ENCODE assay signal across 8 cellular contexts in the genomic region with DNA sequence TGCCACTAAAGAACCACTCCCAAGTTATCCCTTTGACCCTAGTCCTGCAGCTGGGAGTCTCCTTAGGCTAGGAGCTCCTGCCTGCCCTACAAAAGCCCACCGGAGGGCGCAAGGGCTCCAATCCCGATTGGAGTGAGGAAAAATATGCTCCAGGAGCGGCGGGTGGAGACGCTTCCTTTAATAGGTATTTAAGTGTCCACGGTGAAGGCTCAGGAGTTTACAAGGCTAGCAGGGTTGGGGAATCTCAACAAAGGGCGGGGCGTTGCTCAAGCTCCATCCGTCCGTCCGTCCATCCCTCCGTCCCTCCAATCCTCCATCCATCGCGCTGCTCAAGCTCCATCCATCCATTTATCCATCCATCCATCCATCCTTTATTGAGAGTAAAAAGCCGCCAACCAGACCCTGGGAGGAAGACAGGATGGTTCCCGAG. TPM values are rescaled to one million over a fixed set of nuclear protein-coding genes. Genes with fewer than 3 reads are reported as not detected.
DNase-seq lines count a peak whose midpoint lies in the region; ATAC-seq and TF ChIP-seq lines count a peak whose summit lies in the region.

No MANE protein-coding gene starts in this region.

- H3K27ac ChIP-seq in A673 (ENCODE audit: low read depth, low read length, poor library complexity, severe bottlenecking) (peak overlapping the region; percentile 51), right cardiac atrium (ENCODE audit: low read length) (peak overlapping the region; percentile 55), trophoblast cell (ENCODE audit: low read depth, low read length) (peak overlapping the region; percentile 29)

- CTCF ChIA-PET in A673 (lab: Charles Lee): no interaction called here

- H3K4me3 ChIP-seq in A673 (ENCODE audit: low read depth, low read length, poor library complexity, severe bottlenecking) (peak overlapping the region; percentile 99), right cardiac atrium (ENCODE audit: low read length) (peak overlapping the region; percentile 68), trophoblast cell (ENCODE audit: low read depth, low read length) (peak overlapping the region; percentile 48)

- peaks cover 8% of the 10 kb centered on the region for H3K4me1 ChIP-seq in A673 (ENCODE audit: insufficient read depth, low read length, poor library complexity, severe bottlenecking)
- H3K4me1 ChIP-seq in right cardiac atrium (ENCODE audit: control insufficient read depth, insufficient read depth, low read length): peaks cover 3% of the 10 kb centered on the region
- peaks cover 5 to 6% of the 10 kb centered on the region in 2 experiments for H3K4me1 ChIP-seq in trophoblast cell (ENCODE audit: control insufficient read depth in 1 of 2, insufficient read depth in 2 of 2, low read length in 2 of 2)

- peak overlapping the region; percentile 29 for H2BK120ac ChIP-seq in trophoblast cell (ENCODE audit: insufficient read depth, low read length, poor library complexity)

- H2AK5ac ChIP-seq in trophoblast cell (ENCODE audit: low read length): no peak overlapping the region

- peaks cover 9% of the 10 kb centered on the region for H3K79me1 ChIP-seq in trophoblast cell (ENCODE audit: low read length)

- DNase-seq in A673 (ENCODE audit: low spot score) (peak; percentile 81), GM04503 (ENCODE audit: low read depth) (peak; percentile 25), NCI-H774 (lab: John Stamatoyannopoulos, UW) (peak; percentile 9), anterior cingulate cortex (lab: John Stamatoyannopoulos, UW) (peak in 47 of 58 donors; percentile 27 to 77 (median 48)), right cardiac atrium (peak; percentile 66 to 80 (median 77)), trophoblast cell (peak; percentile 57 to 70)

- H4K8ac ChIP-seq in trophoblast cell (ENCODE audit: low read depth, low read length): peak overlapping the region; percentile 81

- H2BK12ac ChIP-seq in trophoblast cell (ENCODE audit: low read length): no peak overlapping the region

- no peaks in the 10 kb centered on the region for H3K9me3 ChIP-seq in A673 (ENCODE audit: low read depth, low read length, poor library complexity, severe bottlenecking)
- H3K9me3 ChIP-seq in right cardiac atrium (ENCODE audit: control insufficient read depth, low read length): no peaks in the 10 kb centered on the region
- H3K9me3 ChIP-seq in trophoblast cell (ENCODE audit: insufficient read depth, low read depth, low read length): peaks cover 1% of the 10 kb centered on the region

- peaks cover 6% of the 10 kb centered on the region for H3K79me2 ChIP-seq in trophoblast cell (ENCODE audit: control insufficient read depth, insufficient read depth, low read length, poor library complexity)

- peak overlapping the region; percentile 62 for H2BK5ac ChIP-seq in trophoblast cell (ENCODE audit: low read depth, low read length, poor library complexity)

- H2AFZ ChIP-seq in trophoblast cell (ENCODE audit: insufficient read depth, low read length, poor library complexity): peak overlapping the region; percentile 38

- H3K4me2 ChIP-seq in trophoblast cell (ENCODE audit: low read length): peak overlapping the region; percentile 74

- H3K27me3 ChIP-seq in A673 (replicated peaks; ENCODE audit: insufficient read depth, low read depth, low read length, poor library complexity) (no peaks in the 10 kb centered on the region), right cardiac atrium (ENCODE audit: control insufficient read depth, insufficient read depth) (no peaks in the 10 kb centered on the region), trophoblast cell (ENCODE audit: insufficient read depth, low read length) (no peaks in the 10 kb centered on the region)

- peak; percentile 82 for TF ChIP-seq CTCF in A673 (conservative IDR thresholded peaks at IDR 0.05; ENCODE audit: low read depth, low read length)

- H3K14ac ChIP-seq in trophoblast cell (ENCODE audit: low read length): peak overlapping the region; percentile 74

- intact Hi-C loops in A673 (cut with micrococcal nuclease; ENCODE audit: unreplicated experiment): no loop called here
- intact Hi-C loops in right cardiac atrium (cut with DNase I): no loop called here

- POLR2A ChIA-PET in A673 (lab: Charles Lee; ENCODE audit: low non-redundant PET): interaction anchor here (0.6 kb wide), 1 partner anchor 111 kb away, joined by 3 read pairs; no protein-coding TSS in a partner anchor

- H3K18ac ChIP-seq in trophoblast cell (ENCODE audit: low read length): peak overlapping the region; percentile 3

- peak overlapping the region; percentile 60 for H4K91ac ChIP-seq in trophoblast cell (ENCODE audit: low read depth, low read length)

- ATAC-seq in HG03354 (IDR thresholded peaks at IDR 0.05; ENCODE audit: poor library complexity, severe bottlenecking, unreplicated experiment): peak; percentile 27
- peak; percentile 50 to 70 for ATAC-seq in right cardiac atrium
- no peak for ATAC-seq in HG03521 (IDR thresholded peaks at IDR 0.05; ENCODE audit: unreplicated experiment)

- TSS peak; percentile 98 for BruUV-seq in A673 (replicated peaks; lab: Mats Ljungman, UMichigan)

- no peak overlapping the region for H3K23ac ChIP-seq in trophoblast cell (ENCODE audit: low read length)

- under 1% methylated on average over 17 of the region's 17 CpGs for WGBS in right cardiac atrium
- WGBS in trophoblast cell (ENCODE audit: extremely low coverage, insufficient coverage, insufficient read length): no CpG with 5 or more reads among the region's 17 CpGs

- no peak overlapping the region for H3K4ac ChIP-seq in trophoblast cell (ENCODE audit: low read depth, low read length)

- H3K9ac ChIP-seq in trophoblast cell (ENCODE audit: low read length): peak overlapping the region; percentile 9

- peak overlapping the region; percentile 65 for H4K12ac ChIP-seq in trophoblast cell (ENCODE audit: low read depth, low read length)

- no peaks in the 10 kb centered on the region for H3K36me3 ChIP-seq in A673 (ENCODE audit: insufficient read depth, low read length, poor library complexity, severe bottlenecking)
- H3K36me3 ChIP-seq in trophoblast cell (ENCODE audit: control insufficient read depth in 1 of 2, insufficient read depth in 2 of 2, low read length in 2 of 2): peaks cover 7 to 13% of the 10 kb centered on the region in 2 experiments

RNA-seq across cellular contexts. Expression of a gene that starts 0.6 kb away (rescaled TPM):
- total RNA-seq in A673 (2021) (46.3 and 48.6 TPM in 2 replicates), right cardiac atrium (10 to 100 TPM; 16.1 to 18.0 (median 16.5) TPM)
- 19.5 TPM for polyA plus RNA-seq in right cardiac atrium
- polyA plus RNA-seq in trophoblast cell (2013): 50.2 and 56.5 TPM in 2 replicates

RNA-seq across cellular contexts. Expression of a gene that starts 10.8 kb away (rescaled TPM):
- 2.8 and 5.5 TPM in 2 replicates for total RNA-seq in A673 (2021)
- total RNA-seq in right cardiac atrium: 1 to 10 TPM; 1.2 to 2.9 (median 2.2) TPM
- polyA plus RNA-seq in right cardiac atrium: 2.0 TPM
- 1.6 and 1.7 TPM in 2 replicates for polyA plus RNA-seq in trophoblast cell (2013)

RNA-seq across cellular contexts. Expression of a gene that starts 23.3 kb away (rescaled TPM):
- total RNA-seq in A673 (2021): 63.4 and 63.5 TPM in 2 replicates
- total RNA-seq in right cardiac atrium: 10 to 100 TPM; 17.0 to 18.0 (median 17.5) TPM
- polyA plus RNA-seq in right cardiac atrium: 13.4 TPM
- polyA plus RNA-seq in trophoblast cell (2013): 19.5 and 20.3 TPM in 2 replicates

RNA-seq across cellular contexts. Expression of a gene that starts 42.3 kb away (rescaled TPM):
- total RNA-seq in A673 (2021): not detected in 2 replicates
- total RNA-seq in right cardiac atrium: under 1 TPM in 2 of 4 donors, not detected in 2; 0.12 to 0.20 TPM
- polyA plus RNA-seq in right cardiac atrium: 0.25 TPM
- not detected in 2 replicates for polyA plus RNA-seq in trophoblast cell (2013)

RNA-seq across cellular contexts. Expression of a gene that starts 49.0 kb away (rescaled TPM):
- total RNA-seq in A673 (2021) (15.4 and 17.6 TPM in 2 replicates), right cardiac atrium (10 to 100 TPM; 13.4 to 24.3 (median 19.2) TPM)
- polyA plus RNA-seq in right cardiac atrium: 27.4 TPM
- polyA plus RNA-seq in trophoblast cell (2013): 9.9 and 10.4 TPM in 2 replicates

Comparison
In these comparisons a context has a peak if more than half of its experiments do, and no peak if none do; other contexts are left out.
1. DNase-seq: peak in every context shown above with its lines; median percentile 81 in A673; 77 in right cardiac atrium; 64 in trophoblast cell; 48 in anterior cingulate cortex; 25 in GM04503; 9 in NCI-H774.
2. H3K4me3 ChIP-seq: peak in every context shown above with its lines; median percentile 99 in A673; 68 in right cardiac atrium; 48 in trophoblast cell.